8 cellular contexts compared by ENCODE assay signal in the genomic region with DNA sequence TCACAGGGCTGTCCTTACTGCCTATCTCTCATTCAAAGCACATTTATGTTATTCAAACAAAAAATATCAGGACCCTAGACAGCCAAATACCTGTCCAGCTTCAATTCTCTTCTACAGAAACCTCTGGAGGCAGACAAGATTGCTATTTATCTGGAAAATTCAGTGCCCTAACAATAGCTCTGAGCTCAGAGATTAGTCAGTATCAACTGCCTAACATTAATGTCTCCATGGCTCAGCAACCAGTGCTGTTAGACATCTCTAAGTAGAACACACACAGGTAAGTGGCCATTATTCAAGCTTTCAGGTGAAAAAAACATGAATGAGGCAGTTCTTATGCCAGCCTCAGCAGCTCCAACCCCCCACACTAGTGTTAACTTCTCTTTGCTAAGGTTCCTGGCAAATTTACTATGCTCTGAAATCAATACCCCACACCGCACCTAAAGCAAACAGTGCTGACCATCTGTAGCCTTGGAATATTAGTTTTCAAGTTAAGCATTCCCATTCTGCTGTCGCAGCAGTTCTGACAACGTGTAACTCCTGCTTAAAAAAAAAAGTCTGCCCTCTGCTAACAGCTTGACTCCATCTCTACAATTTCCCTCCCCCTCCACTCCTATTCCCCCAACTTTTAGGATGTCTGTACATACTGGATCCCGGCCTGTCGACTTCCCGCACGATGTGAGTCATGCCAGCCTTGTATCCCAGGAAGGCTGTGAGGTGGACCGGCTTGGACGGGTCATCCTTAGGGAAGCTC. TPM values are rescaled to one million over a fixed set of nuclear protein-coding genes. Genes with fewer than 3 reads are reported as not detected.
DNase-seq lines count a peak whose midpoint lies in the region; ATAC-seq and TF ChIP-seq lines count a peak whose summit lies in the region.

No MANE protein-coding gene starts in this region.

- peak overlapping the region; percentile 93 for H3K27ac ChIP-seq in ACC112 (ENCODE audit: low read depth, low read length)
- H3K27ac ChIP-seq in mesodermal cell (ENCODE audit: low read depth, low read length, severe bottlenecking) = peak overlapping the region; percentile 99

- H3K79me2 ChIP-seq in ACC112 (ENCODE audit: control insufficient read depth, insufficient read depth, low read length, unreplicated experiment) = peaks cover 58% of the 10 kb centered on the region

- no peaks in the 10 kb centered on the region for H3K27me3 ChIP-seq in ACC112 (ENCODE audit: insufficient read depth, low read length)

- WGBS in mesodermal cell (ENCODE audit: insufficient coverage in 2 of 2), 2 experiments = 4 to 6% methylated on average over 3 to 6 of the region's 9 CpGs

- intact Hi-C loops in MCF 10A (cut with micrococcal nuclease) = loop anchor here (5.0 kb wide), 3 partner anchors 204 to 446 kb away; a partner anchor contains a TSS

- no peaks in the 10 kb centered on the region for H3K27me3 Mint-ChIP-seq in MCF 10A (ENCODE audit: insufficient read depth, unreplicated experiment)

- H3K36me3 Mint-ChIP-seq in MCF 10A (ENCODE audit: insufficient read depth, unreplicated experiment) = peaks cover 76% of the 10 kb centered on the region

- DNase-seq in HT-29 (ENCODE audit: low spot score) = peak; percentile 23
- peak; percentile 49 for DNase-seq in MCF 10A (ENCODE audit: unreplicated experiment)
- DNase-seq in hippocampal formation (lab: John Stamatoyannopoulos, UW) = no peak
- no peak for DNase-seq in activated CD4-positive, alpha-beta T cell treated with anti-CD3 and anti-CD28 coated beads, Interleukin-2, amount 50 U/mL, for 1 hour

- H3K4me1 Mint-ChIP-seq in MCF 10A (ENCODE audit: insufficient read depth, unreplicated experiment) = peaks cover 15% of the 10 kb centered on the region

- TF ChIP-seq CTCF in MCF 10A (IDR thresholded peaks at IDR 0.05; ENCODE audit: unreplicated experiment) = no peak

- no TSS peak for BruUV-seq in MCF 10A (replicated peaks; lab: Mats Ljungman, UMichigan)

- H3K36me3 ChIP-seq in ACC112 (ENCODE audit: insufficient read depth, low read length) = peaks cover 44% of the 10 kb centered on the region
- peaks cover 62% of the 10 kb centered on the region for H3K36me3 ChIP-seq in mesodermal cell (ENCODE audit: control insufficient read depth, insufficient read depth, low read length)

- H3K27ac Mint-ChIP-seq in MCF 10A (ENCODE audit: low read depth, unreplicated experiment) = peak overlapping the region; percentile 100

- ATAC-seq in GM18873 (IDR thresholded peaks at IDR 0.05; ENCODE audit: low FRiP score, unreplicated experiment) (no peak), GM18517 (IDR thresholded peaks at IDR 0.05; ENCODE audit: unreplicated experiment) (no peak)

- H3K4me3 ChIP-seq in ACC112 (ENCODE audit: low read depth, low read length) (peak overlapping the region; percentile 99), mesodermal cell (ENCODE audit: extremely low read depth, insufficient read depth, low read length, poor library complexity, severe bottlenecking) (peak overlapping the region; percentile 92)

- CTCF ChIA-PET in MCF 10A (lab: Yijun Ruan, JAX) = interaction anchor here (0.6 to 12.1 kb wide), 18 partner anchors 9 to 657 kb away, joined by 3 to 256 read pairs (median 4); no protein-coding TSS in a partner anchor

- POLR2A ChIA-PET in MCF 10A (lab: Yijun Ruan, JAX) = interaction anchor here (0.6 to 6.4 kb wide), 44 partner anchors 9 to 1755 kb away, joined by 3 to 102 read pairs (median 6); a partner anchor contains a TSS

- H3K9me3 Mint-ChIP-seq in MCF 10A (ENCODE audit: unreplicated experiment) = no peaks in the 10 kb centered on the region

- no peaks in the 10 kb centered on the region for H3K9me3 ChIP-seq in mesodermal cell (ENCODE audit: control insufficient read depth, low read length)

- H3K4me3 Mint-ChIP-seq in MCF 10A (ENCODE audit: unreplicated experiment) = peak overlapping the region; percentile 99

- H3K4me1 ChIP-seq in ACC112 (ENCODE audit: control insufficient read depth, insufficient read depth, low read length, unreplicated experiment) = peaks cover 16% of the 10 kb centered on the region
- H3K4me1 ChIP-seq in mesodermal cell (ENCODE audit: control insufficient read depth, insufficient read depth, low read length, poor library complexity, severe bottlenecking) = peaks cover 32% of the 10 kb centered on the region

- H2AFZ ChIP-seq in ACC112 (ENCODE audit: low read length, unreplicated experiment) = no peak overlapping the region

RNA-seq across cellular contexts. Expression of a gene that starts 1.5 kb away (rescaled TPM):
- total RNA-seq in HT-29 (2014; rRNA removed; shearing (Covaris generic)) = 2,060 and 2,152 TPM in 2 replicates
- total RNA-seq in MCF 10A (2022) = 3,475 and 3,632 TPM in 2 replicates
- polyA plus RNA-seq in mesodermal cell (2013, experiment 1 of 2) = 2,523 TPM
- polyA plus RNA-seq in mesodermal cell (2013, experiment 2 of 2) = 2,399 TPM

RNA-seq across cellular contexts. Expression of a gene that starts 31.9 kb away (rescaled TPM):
- not detected in 2 replicates for total RNA-seq in HT-29 (2014; rRNA removed; shearing (Covaris generic))
- 0.25 and 0.35 TPM in 2 replicates for total RNA-seq in MCF 10A (2022)
- 37.9 TPM for polyA plus RNA-seq in mesodermal cell (2013, experiment 1 of 2)
- 29.3 TPM for polyA plus RNA-seq in mesodermal cell (2013, experiment 2 of 2)

Comparison
In these comparisons a context has a peak if more than half of its experiments do, and no peak if none do; other contexts are left out.
1. DNase-seq: peak in HT-29 (single experiment) and MCF 10A (single experiment); none in hippocampal formation (0 of 2) and activated CD4-positive, alpha-beta T cell treated with anti-CD3 and anti-CD28 coated beads, Interleukin-2, amount 50 U/mL, for 1 hour (single experiment).